In the genomic region with DNA sequence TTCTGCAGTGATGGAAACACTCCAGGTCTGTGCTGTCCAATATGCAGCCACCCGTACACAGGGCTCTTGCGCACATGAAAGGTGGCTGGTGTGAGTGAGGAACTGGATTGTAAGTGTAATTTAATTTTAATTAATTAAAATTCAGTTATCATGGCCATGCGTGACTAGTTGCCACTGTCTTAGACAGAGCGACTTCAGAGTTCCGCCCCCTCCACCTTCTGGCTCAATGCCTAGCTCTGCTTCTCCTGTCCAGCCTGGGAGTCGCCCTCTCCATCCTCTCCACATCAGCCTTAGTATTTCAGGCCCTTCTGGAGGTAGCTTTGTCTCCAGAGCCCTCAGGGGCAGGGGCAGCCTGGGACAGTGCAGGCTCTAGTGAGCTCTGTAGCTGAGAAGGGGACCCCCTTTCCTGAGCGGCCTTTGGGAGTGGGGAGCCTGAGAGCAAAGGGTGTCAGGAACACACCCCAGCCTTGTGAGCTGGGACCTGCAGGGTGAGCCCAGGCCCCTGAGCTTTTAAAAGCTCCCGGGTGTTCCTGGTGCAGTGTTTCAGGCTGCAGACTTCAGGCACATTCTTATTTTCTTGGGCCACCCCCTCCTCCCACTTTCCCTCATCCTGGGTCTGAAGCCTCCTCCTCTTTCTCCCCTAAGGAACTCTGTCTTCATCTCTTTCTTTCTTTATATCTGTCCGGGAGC, we compare ENCODE assay signal across 18 cellular contexts.
DNase-seq lines count a peak whose midpoint lies in the region; ATAC-seq and TF ChIP-seq lines count a peak whose summit lies in the region.
"Had no signal": no experiment of that assay in that cellular context is flagged by ENCODE, and none has a peak within 500 bp of the region (broad histone marks: within the 10 kb centered on the region; RNA-seq: fewer than 3 reads in every experiment).

No MANE protein-coding gene starts in this region.

- H3K4me3 Mint-ChIP-seq in T-helper 1 cell treated with Interleukin-12 subunit alpha and Interleukin-12 subunit beta and Interleukin-4 antibody, amounts not matched to agents 30 μg/mL and 1 μg/mL, for 36 hours, result no peak overlapping the region
- H3K4me3 Mint-ChIP-seq in activated T-helper 2 cell treated with anti-CD3 and anti-CD28 coated beads, Interferon-gamma antibody, Interleukin-2, Interleukin-4, amounts not matched to agents 10 μg/mL and 5 μg/mL and 100 μg/mL, durations not matched to agents 14 hours and 24 hours and 36 hours (ENCODE audit: low read depth), result no peak overlapping the region
- H3K4me3 Mint-ChIP-seq: brain had no signal

- H3K4me3 ChIP-seq in GM12865 (ENCODE audit: low read depth, low read length) (peak overlapping the region; percentile 5; the same call in 1 of the 2 replicates), neuronal stem cell (ENCODE audit: low read length in 2 of 2) (no peak overlapping the region)
- H3K4me3 ChIP-seq: transverse colon had no signal

- H3K4me1 ChIP-seq in neuronal stem cell (ENCODE audit: control insufficient read depth in 2 of 2, insufficient read depth in 1 of 2, low read depth in 1 of 2, low read length in 2 of 2), result peaks cover 0 to 3% of the 10 kb centered on the region in 2 donors

- H3K14ac ChIP-seq in neuronal stem cell (ENCODE audit: low read length), result no peak overlapping the region

- no peaks in the 10 kb centered on the region for H3K9me3 Mint-ChIP-seq in T-helper 1 cell treated with Interleukin-12 subunit alpha and Interleukin-12 subunit beta and Interleukin-4 antibody, amounts not matched to agents 30 μg/mL and 1 μg/mL, for 36 hours
- no peaks in the 10 kb centered on the region for H3K9me3 Mint-ChIP-seq in activated T-helper 2 cell treated with anti-CD3 and anti-CD28 coated beads, Interferon-gamma antibody, Interleukin-2, Interleukin-4, amounts not matched to agents 10 μg/mL and 5 μg/mL and 100 μg/mL, durations not matched to agents 14 hours and 24 hours and 36 hours

- H3K18ac ChIP-seq in neuronal stem cell (ENCODE audit: low read length), result no peak overlapping the region

- ATAC-seq in GM21526 (IDR thresholded peaks at IDR 0.05; ENCODE audit: low FRiP score, unreplicated experiment), result no peak
- ATAC-seq: left ventricle myocardium superior had no signal

- no peak overlapping the region for H4K91ac ChIP-seq in neuronal stem cell (ENCODE audit: low read depth, low read length, poor library complexity)

- H2AK5ac ChIP-seq in neuronal stem cell (ENCODE audit: low read depth, low read length), result no peak overlapping the region

- H3K36me3 Mint-ChIP-seq in T-helper 1 cell treated with Interleukin-12 subunit alpha and Interleukin-12 subunit beta and Interleukin-4 antibody, amounts not matched to agents 30 μg/mL and 1 μg/mL, for 36 hours (ENCODE audit: low read depth), result no peaks in the 10 kb centered on the region
- no peaks in the 10 kb centered on the region for H3K36me3 Mint-ChIP-seq in activated T-helper 2 cell treated with anti-CD3 and anti-CD28 coated beads, Interferon-gamma antibody, Interleukin-2, Interleukin-4, amounts not matched to agents 10 μg/mL and 5 μg/mL and 100 μg/mL, durations not matched to agents 14 hours and 24 hours and 36 hours (ENCODE audit: low read depth)
- H3K36me3 Mint-ChIP-seq: brain had no signal

- peaks cover 0 to 6% (median 0%) of the 10 kb centered on the region in 3 experiments for H3K27me3 ChIP-seq in neuronal stem cell (ENCODE audit: control insufficient read depth in 3 of 3, insufficient read depth in 3 of 3, low read depth in 1 of 3, low read length in 3 of 3)
- H3K27me3 ChIP-seq: transverse colon had no signal

- H2AFZ ChIP-seq in neuronal stem cell (ENCODE audit: low read length), result no peak overlapping the region

- no peak overlapping the region for H2BK5ac ChIP-seq in neuronal stem cell (ENCODE audit: low read length)

- WGBS in neuronal stem cell (ENCODE audit: extremely low coverage in 2 of 2, insufficient read length in 2 of 2, insufficient replicate concordance in 1 of 2), 2 donors, result no CpG with 5 or more reads among the region's 9 CpGs

- no peak overlapping the region for H2BK15ac ChIP-seq in neuronal stem cell (ENCODE audit: low read length)

- H3K27ac Mint-ChIP-seq in T-helper 1 cell treated with Interleukin-12 subunit alpha and Interleukin-12 subunit beta and Interleukin-4 antibody, amounts not matched to agents 30 μg/mL and 1 μg/mL, for 36 hours, result peak overlapping the region; percentile 3
- H3K27ac Mint-ChIP-seq in activated T-helper 2 cell treated with anti-CD3 and anti-CD28 coated beads, Interferon-gamma antibody, Interleukin-2, Interleukin-4, amounts not matched to agents 10 μg/mL and 5 μg/mL and 100 μg/mL, durations not matched to agents 14 hours and 24 hours and 36 hours, result peak overlapping the region; percentile 34
- H3K27ac Mint-ChIP-seq: brain had no signal

- no peaks in the 10 kb centered on the region for H3K27me3 Mint-ChIP-seq in T-helper 1 cell treated with Interleukin-12 subunit alpha and Interleukin-12 subunit beta and Interleukin-4 antibody, amounts not matched to agents 30 μg/mL and 1 μg/mL, for 36 hours (ENCODE audit: low read depth)
- H3K27me3 Mint-ChIP-seq in activated T-helper 2 cell treated with anti-CD3 and anti-CD28 coated beads, Interferon-gamma antibody, Interleukin-2, Interleukin-4, amounts not matched to agents 10 μg/mL and 5 μg/mL and 100 μg/mL, durations not matched to agents 14 hours and 24 hours and 36 hours (ENCODE audit: low read depth), result no peaks in the 10 kb centered on the region

- no peak overlapping the region for H3K9ac ChIP-seq in neuronal stem cell (ENCODE audit: low read depth, low read length, poor library complexity)

- no peaks in the 10 kb centered on the region for H3K9me3 ChIP-seq in neuronal stem cell (replicated peaks in 1 of 2; ENCODE audit: control insufficient read depth in 2 of 2, insufficient read depth in 1 of 2, low read depth in 1 of 2, low read length in 2 of 2)
- H3K9me3 ChIP-seq: transverse colon had no signal

- intact Hi-C loops in activated T-helper 2 cell treated with anti-CD3 and anti-CD28 coated beads, Interferon-gamma antibody, Interleukin-2, Interleukin-4, amounts not matched to agents 10 μg/mL and 5 μg/mL and 100 μg/mL, durations not matched to agents 14 hours and 24 hours and 36 hours (cut with micrococcal nuclease), result no loop called here

- H3K27ac ChIP-seq in neuronal stem cell (replicated peaks; ENCODE audit: low read length), result no peak overlapping the region
- H3K27ac ChIP-seq: 22Rv1, transverse colon had no signal

- no peak overlapping the region for H3K23ac ChIP-seq in neuronal stem cell (ENCODE audit: low read depth, low read length, poor library complexity)

- peak overlapping the region; percentile 41 for H2BK12ac ChIP-seq in neuronal stem cell (ENCODE audit: low read length)

- no peak overlapping the region for H3K4me2 ChIP-seq in neuronal stem cell (ENCODE audit: insufficient read depth, low read length, poor library complexity, severe bottlenecking)

- H3K36me3 ChIP-seq in neuronal stem cell (replicated peaks in 1 of 2; ENCODE audit: control insufficient read depth in 2 of 2, insufficient read depth in 2 of 2, low read length in 2 of 2), result no peaks in the 10 kb centered on the region
- H3K36me3 ChIP-seq: transverse colon had no signal

- DNase-seq in T-helper 1 cell, result no peak
- no peak for DNase-seq in GM12865 (ENCODE audit: low read depth)
- no peak for DNase-seq in activated T-helper 2 cell treated with anti-CD3 and anti-CD28 coated beads, Interferon-gamma antibody, Interleukin-2, Interleukin-4, amounts not matched to agents 10 μg/mL and 5 μg/mL and 100 μg/mL, durations not matched to agents 14 hours and 24 hours and 36 hours (ENCODE audit: low spot score)
- DNase-seq in neuronal stem cell (ENCODE audit: low spot score), result no peak
- DNase-seq in DMS 273 treated with DMSO at 0.1 percent for 48 hours (lab: John Stamatoyannopoulos, UW), result no peak
- DNase-seq in middle frontal gyrus (ENCODE audit: extremely low spot score, low spot score), result no peak
- DNase-seq: left ventricle myocardium superior; NCI-H1417 treated with DMSO at 0.1 percent for 48 hours; NCI-H2171; NCI-H69; occipital lobe; SHP77; stimulated activated naive CD4-positive, alpha-beta T cell; transverse colon had no signal

- no peak overlapping the region for H2BK120ac ChIP-seq in neuronal stem cell (ENCODE audit: low read depth, low read length)

- H3K79me1 ChIP-seq in neuronal stem cell (ENCODE audit: low read depth, low read length), result no peaks in the 10 kb centered on the region

- H3K4ac ChIP-seq in neuronal stem cell (ENCODE audit: low read length), result no peak overlapping the region

- peaks cover 21% of the 10 kb centered on the region for H3K4me1 Mint-ChIP-seq in T-helper 1 cell treated with Interleukin-12 subunit alpha and Interleukin-12 subunit beta and Interleukin-4 antibody, amounts not matched to agents 30 μg/mL and 1 μg/mL, for 36 hours (ENCODE audit: low read depth)
- H3K4me1 Mint-ChIP-seq in activated T-helper 2 cell treated with anti-CD3 and anti-CD28 coated beads, Interferon-gamma antibody, Interleukin-2, Interleukin-4, amounts not matched to agents 10 μg/mL and 5 μg/mL and 100 μg/mL, durations not matched to agents 14 hours and 24 hours and 36 hours (ENCODE audit: low read depth), result peaks cover 26% of the 10 kb centered on the region
- H3K4me1 Mint-ChIP-seq: brain had no signal

- TF ChIP-seq CTCF in GM12865 (IDR thresholded peaks at IDR 0.05; ENCODE audit: insufficient read depth, low read depth, low read length, missing control alignments), result no peak

- no peak overlapping the region for H4K8ac ChIP-seq in neuronal stem cell (ENCODE audit: low read depth, low read length)
